Comparison of ENCODE assay signal across 8 cellular contexts in the genomic region with DNA sequence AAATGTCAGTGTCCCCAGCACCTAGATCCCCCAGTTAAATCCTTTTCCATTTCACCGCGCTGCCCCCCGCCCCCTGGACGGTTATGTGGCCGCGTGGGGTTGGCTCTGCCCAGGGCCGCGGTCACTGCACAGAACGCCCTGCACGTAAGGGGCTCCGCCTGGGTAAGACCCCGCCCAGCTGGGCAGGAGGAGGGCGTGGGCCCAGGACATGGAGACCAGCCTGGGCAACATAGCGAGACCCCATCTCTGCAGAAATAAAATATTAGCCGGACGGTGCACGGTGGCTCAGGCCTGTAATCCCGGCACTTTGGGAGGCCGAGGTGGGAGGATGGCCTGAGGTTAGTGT. TPM values are rescaled to one million over a fixed set of nuclear protein-coding genes. Genes with fewer than 3 reads are reported as not detected.
DNase-seq lines count a peak whose midpoint lies in the region; ATAC-seq, FAIRE-seq and TF ChIP-seq lines count a peak whose summit lies in the region.

No MANE protein-coding gene starts in this region.

- TSS peak; percentile 76 for BruUV-seq in endothelial cell of umbilical vein (replicated peaks; lab: Mats Ljungman, UMichigan)

- no peaks in the 10 kb centered on the region for H3K27me3 ChIP-seq in RWPE2 (ENCODE audit: insufficient read depth, poor library complexity, severe bottlenecking)
- no peaks in the 10 kb centered on the region for H3K27me3 ChIP-seq in endothelial cell of umbilical vein (ENCODE audit: control insufficient read depth in 2 of 2, insufficient read depth in 2 of 2, low read length in 2 of 2)
- no peaks in the 10 kb centered on the region for H3K27me3 ChIP-seq in naive thymus-derived CD4-positive, alpha-beta T cell (ENCODE audit: control insufficient read depth in 2 of 2, insufficient read depth in 2 of 2, low read length in 2 of 2)

- no peaks in the 10 kb centered on the region for H4K20me1 ChIP-seq in endothelial cell of umbilical vein (replicated peaks; ENCODE audit: control insufficient read depth, extremely low read depth, insufficient read depth, low read length)

- CTCF ChIA-PET in endothelial cell of umbilical vein (lab: Charles Lee): interaction anchor here (1.0 to 2.5 kb wide), 6 partner anchors 9 to 168 kb away, joined by 3 to 25 read pairs (median 5); a partner anchor contains a TSS
- CTCF ChIA-PET in naive thymus-derived CD4-positive, alpha-beta T cell (lab: Charles Lee): interaction anchor here (1.2 kb wide), 1 partner anchor 9 kb away, joined by 3 read pairs; no protein-coding TSS in a partner anchor

- H3K4me3 ChIP-seq in AG09309 (ENCODE audit: control insufficient read depth, low read depth, low read length) (peak overlapping the region; percentile 84), RWPE2 (ENCODE audit: severe bottlenecking) (peak overlapping the region; percentile 85), endothelial cell of umbilical vein (replicated peaks in 1 of 3; ENCODE audit: insufficient read depth in 1 of 3, low read depth in 1 of 3, low read length in 3 of 3) (peak overlapping the region; percentile 26 to 72 (median 68))
- H3K4me3 ChIP-seq in naive thymus-derived CD4-positive, alpha-beta T cell (ENCODE audit: low read length): peak overlapping the region; percentile 97

- H3K4me1 ChIP-seq in RWPE2 (ENCODE audit: insufficient read depth, poor library complexity, severe bottlenecking): peaks cover 5% of the 10 kb centered on the region
- H3K4me1 ChIP-seq in endothelial cell of umbilical vein (ENCODE audit: control insufficient read depth, extremely low read depth, insufficient read depth, low read length): peaks cover 30% of the 10 kb centered on the region
- H3K4me1 ChIP-seq in naive thymus-derived CD4-positive, alpha-beta T cell (ENCODE audit: control insufficient read depth in 2 of 2, insufficient read depth in 2 of 2, low read length in 2 of 2): peaks cover 13 to 18% of the 10 kb centered on the region in 2 donors

- H3K36me3 Mint-ChIP-seq in naive thymus-derived CD4-positive, alpha-beta T cell: peaks cover 0 to 18% (median 2%) of the 10 kb centered on the region in 5 donors

- H3K4me3 Mint-ChIP-seq in naive thymus-derived CD4-positive, alpha-beta T cell: peak overlapping the region; percentile 67 to 92 (median 88)

- no peak for FAIRE-seq in endothelial cell of umbilical vein (lab: Jason Lieb, UNC)

- peaks cover 35% of the 10 kb centered on the region for H3K79me2 ChIP-seq in endothelial cell of umbilical vein (ENCODE audit: control insufficient read depth, insufficient read depth, low read length)

- TF ChIP-seq POLR2A in endothelial cell of umbilical vein (IDR thresholded peaks at IDR 0.05; ENCODE audit: low read depth, low read length): no peak

- H3K27ac ChIP-seq in RWPE2 (ENCODE audit: poor library complexity, severe bottlenecking): peak overlapping the region; percentile 42
- H3K27ac ChIP-seq in endothelial cell of umbilical vein (ENCODE audit: insufficient read depth, low read depth, low read length): peak overlapping the region; percentile 79
- peak overlapping the region; percentile 96 for H3K27ac ChIP-seq in naive thymus-derived CD4-positive, alpha-beta T cell (ENCODE audit: low read depth, low read length)

- TF ChIP-seq CTCF in AG09309 (IDR thresholded peaks at IDR 0.05; ENCODE audit: control insufficient read depth, insufficient read depth, low read depth, low read length, missing control alignments) (no peak), RWPE2 (IDR thresholded peaks at IDR 0.05; ENCODE audit: poor library complexity, severe bottlenecking) (no peak), endothelial cell of umbilical vein (IDR thresholded peaks at IDR 0.05; ENCODE audit: extremely low read depth in 1 of 2, insufficient read depth in 1 of 2, low read depth in 1 of 2, low read length in 2 of 2) (no peak)

- H3K9me3 ChIP-seq in RWPE2 (ENCODE audit: severe bottlenecking) (no peaks in the 10 kb centered on the region), endothelial cell of umbilical vein (replicated peaks; ENCODE audit: control insufficient read depth, insufficient read depth, low read length) (no peaks in the 10 kb centered on the region)
- no peaks in the 10 kb centered on the region for H3K9me3 ChIP-seq in naive thymus-derived CD4-positive, alpha-beta T cell (ENCODE audit: control insufficient read depth in 2 of 3, low read length in 3 of 3)

- no peak for DNase-seq in AG09309 (ENCODE audit: low read depth)
- DNase-seq in RWPE2 (ENCODE audit: low spot score): no peak
- DNase-seq in endothelial cell of umbilical vein (ENCODE audit: low read depth, low spot score): no peak
- DNase-seq in naive thymus-derived CD4-positive, alpha-beta T cell: no peak
- DNase-seq in SIG-M5 (lab: John Stamatoyannopoulos, UW): no peak
- no peak for DNase-seq in NCI-H1417 treated with DMSO at 0.1 percent for 48 hours (lab: John Stamatoyannopoulos, UW)

- intact Hi-C loops in endothelial cell of umbilical vein (cut with micrococcal nuclease): loop anchor here (1.0 to 5.0 kb wide), 4 partner anchors 10 to 73 kb away; a partner anchor contains a TSS
- intact Hi-C loops in naive thymus-derived CD4-positive, alpha-beta T cell (cut with micrococcal nuclease): loop anchor here (1.0 to 5.0 kb wide), 6 partner anchors 9 to 1013 kb away; a partner anchor contains a TSS

- ATAC-seq in GM18907 (IDR thresholded peaks at IDR 0.05; ENCODE audit: unreplicated experiment) (peak; percentile 29), RWPE2 (ENCODE audit: low read depth) (peak; percentile 24; the same call in 1 of the 3 replicates), HG02763 (IDR thresholded peaks at IDR 0.05; ENCODE audit: unreplicated experiment) (no peak)
- no peak for ATAC-seq in naive thymus-derived CD4-positive, alpha-beta T cell

- H3K9me3 Mint-ChIP-seq in naive thymus-derived CD4-positive, alpha-beta T cell: no peaks in the 10 kb centered on the region

- POLR2A ChIA-PET in endothelial cell of umbilical vein (lab: Charles Lee): interaction anchor here (0.8 to 1.2 kb wide), 3 partner anchors 9 to 23 kb away, joined by 3 read pairs; a partner anchor contains a TSS
- POLR2A ChIA-PET in naive thymus-derived CD4-positive, alpha-beta T cell (lab: Charles Lee): interaction anchor here (0.7 to 2.3 kb wide), 7 partner anchors 8 to 344 kb away, joined by 3 to 10 read pairs (median 4); a partner anchor contains a TSS

- H3K4me2 ChIP-seq in endothelial cell of umbilical vein (ENCODE audit: insufficient read depth, low read length): peak overlapping the region; percentile 58

- H3K27me3 Mint-ChIP-seq in naive thymus-derived CD4-positive, alpha-beta T cell: no peaks in the 10 kb centered on the region

- H3K36me3 ChIP-seq in RWPE2 (ENCODE audit: low read depth) (peaks cover 22% of the 10 kb centered on the region), endothelial cell of umbilical vein (ENCODE audit: control insufficient read depth in 2 of 2, extremely low read depth in 1 of 2, insufficient read depth in 2 of 2, low read length in 2 of 2) (peaks cover 0 to 10% of the 10 kb centered on the region in 2 experiments)
- H3K36me3 ChIP-seq in naive thymus-derived CD4-positive, alpha-beta T cell (ENCODE audit: control insufficient read depth in 2 of 3, insufficient read depth in 3 of 3, low read length in 3 of 3): peaks cover 6 to 37% (median 10%) of the 10 kb centered on the region in 3 experiments

- dilution Hi-C loops in endothelial cell of umbilical vein (cut with MboI; ENCODE audit: extremely low pct_ligation_motif_present, low sequenced_read_pairs): no loop called here

- peaks cover 9 to 35% (median 28%) of the 10 kb centered on the region in 7 donors for H3K4me1 Mint-ChIP-seq in naive thymus-derived CD4-positive, alpha-beta T cell

- peak overlapping the region; percentile 93 for H3K9ac ChIP-seq in endothelial cell of umbilical vein (replicated peaks; ENCODE audit: extremely low read depth, insufficient read depth, low read length)

- no peaks in the 10 kb centered on the region for H3K9me1 ChIP-seq in endothelial cell of umbilical vein (replicated peaks; ENCODE audit: control insufficient read depth, extremely low read depth, insufficient read depth, low read length)

- peak overlapping the region; percentile 57 to 94 (median 87) for H3K27ac Mint-ChIP-seq in naive thymus-derived CD4-positive, alpha-beta T cell

- peak overlapping the region; percentile 6 for H2AFZ ChIP-seq in endothelial cell of umbilical vein (ENCODE audit: low read depth, low read length)

TF ChIP-seq in endothelial cell of umbilical vein, 7 proteins besides CTCF, POLR2A, EP300 and RAD21:
- no peak for TF ChIP-seq GATA2 (IDR thresholded peaks at IDR 0.05; ENCODE audit: insufficient read depth, insufficient read length, low read depth, low read length)
- TF ChIP-seq FOS (IDR thresholded peaks at IDR 0.05; ENCODE audit: borderline replicate concordance, insufficient read depth, low read length): no peak
- no peak for TF ChIP-seq JUN (IDR thresholded peaks at IDR 0.05; ENCODE audit: borderline replicate concordance, insufficient read depth, insufficient read length, low read depth)
- no peak for TF ChIP-seq MYC (IDR thresholded peaks at IDR 0.05; ENCODE audit: low read depth, low read length)
- TF ChIP-seq EZH2 (IDR thresholded peaks at IDR 0.05; ENCODE audit: borderline replicate concordance, low read depth, low read length, severe bottlenecking): no peak
- TF ChIP-seq POLR2AphosphoS5 (IDR thresholded peaks at IDR 0.05; ENCODE audit: insufficient read depth, low read depth, low read length): no peak
- TF ChIP-seq, protein P1, sequence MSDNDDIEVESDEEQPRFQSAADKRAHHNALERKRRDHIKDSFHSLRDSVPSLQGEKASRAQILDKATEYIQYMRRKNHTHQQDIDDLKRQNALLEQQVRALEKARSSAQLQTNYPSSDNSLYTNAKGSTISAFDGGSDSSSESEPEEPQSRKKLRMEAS (IDR thresholded peaks at IDR 0.05; ENCODE audit: insufficient read depth, insufficient read length): no peak

RNA-seq across cellular contexts. Expression of a gene that starts 0.6 kb away (rescaled TPM):
- total RNA-seq in endothelial cell of umbilical vein: 20.6 and 31.8 TPM in 2 replicates
- 37.6 and 40.6 TPM in 2 replicates for polyA plus RNA-seq in endothelial cell of umbilical vein
- 50.2 and 51.2 TPM in 2 replicates for polyA plus RNA-seq in endothelial cell of umbilical vein (2011; cell fraction: cytosol; rRNA removed)
- 53.1 and 54.8 TPM in 2 replicates for polyA plus RNA-seq in endothelial cell of umbilical vein (2011; cell fraction: nucleus; rRNA removed)
- polyA plus RNA-seq in endothelial cell of umbilical vein (2012): 39.6 and 42.2 TPM in 2 replicates
- polyA minus RNA-seq in endothelial cell of umbilical vein: 19.3 and 19.8 TPM in 2 replicates
- 12.5 TPM for polyA minus RNA-seq in endothelial cell of umbilical vein (2011; cell fraction: cytosol; rRNA and poly(A)+ RNA removed)
- 19.7 and 23.8 TPM in 2 replicates for polyA minus RNA-seq in endothelial cell of umbilical vein (2011; cell fraction: nucleus; rRNA and poly(A)+ RNA removed)
- 10 to 100 TPM; 21.2 to 74.5 (median 38.6) TPM for total RNA-seq in naive thymus-derived CD4-positive, alpha-beta T cell
- 10 to 100 TPM; 43.2 to 51.7 TPM for polyA plus RNA-seq in naive thymus-derived CD4-positive, alpha-beta T cell

Comparison
In these comparisons a context has a peak if more than half of its experiments do, and no peak if none do; other contexts are left out.
1. ATAC-seq: peak in GM18907 (single experiment) and RWPE2 (single experiment); none in naive thymus-derived CD4-positive, alpha-beta T cell (single experiment) and HG02763 (single experiment).
2. H3K27ac ChIP-seq: peak in every context shown above with its lines; median percentile 96 in naive thymus-derived CD4-positive, alpha-beta T cell; 79 in endothelial cell of umbilical vein; 42 in RWPE2.
3. Peak in every context shown above with its lines, with median percentiles within 50 percentile points of each other: H3K4me3 ChIP-seq.